Comparison of ENCODE assay signal across 1 cellular context in genomic region chr2:235577404-235578330, GRCh38.
TF ChIP-seq lines count a peak whose summit lies in the region.

No MANE protein-coding gene starts in this region.

TF ChIP-seq in HepG2, 621 proteins besides CTCF, POLR2A, EP300 and RAD21 (continued from another document and continues in another):
- TF ChIP-seq ZNF318 (CRISPR knock-in tag; IDR thresholded peaks at IDR 0.05), result no peak
- no peak for TF ChIP-seq BCLAF1 (IDR thresholded peaks at IDR 0.05)
- TF ChIP-seq FOSL1 (CRISPR knock-in tag; IDR thresholded peaks at IDR 0.05; ENCODE audit: borderline replicate concordance), result no peak
- no peak for TF ChIP-seq NFIC (IDR thresholded peaks at IDR 0.05; ENCODE audit: low read length)
- TF ChIP-seq SRF (IDR thresholded peaks at IDR 0.05; ENCODE audit: low read depth, low read length), result no peak
- TF ChIP-seq GATAD1 (CRISPR knock-in tag; IDR thresholded peaks at IDR 0.05), result no peak
- TF ChIP-seq ZMYM2 (CRISPR knock-in tag; IDR thresholded peaks at IDR 0.05), result no peak
- TF ChIP-seq ZC3H4 (CRISPR knock-in tag; IDR thresholded peaks at IDR 0.05; ENCODE audit: borderline replicate concordance), result no peak
- TF ChIP-seq ARID2 (CRISPR knock-in tag; IDR thresholded peaks at IDR 0.05; ENCODE audit: borderline replicate concordance), result no peak; the same call in 1 of the 2 replicates
- peak; percentile 56; the same call in 1 of the 2 replicates for TF ChIP-seq ZNF564 (CRISPR knock-in tag; IDR thresholded peaks at IDR 0.05)
- TF ChIP-seq PAF1 (CRISPR knock-in tag; IDR thresholded peaks at IDR 0.05), result no peak
- TF ChIP-seq ZNF224 (CRISPR knock-in tag; IDR thresholded peaks at IDR 0.05), result no peak
- TF ChIP-seq KMT2A (CRISPR knock-in tag; IDR thresholded peaks at IDR 0.05), result peak; percentile 77; the same call in 1 of the 2 replicates
- no peak for TF ChIP-seq ZNF773 (CRISPR knock-in tag; IDR thresholded peaks at IDR 0.05; ENCODE audit: borderline replicate concordance)
- TF ChIP-seq HOXA3 (CRISPR knock-in tag; IDR thresholded peaks at IDR 0.05), result peak; percentile 75; the same call in 1 of the 2 replicates
- TF ChIP-seq ZNF746 (CRISPR knock-in tag; IDR thresholded peaks at IDR 0.05), result no peak
- TF ChIP-seq ZKSCAN8 (CRISPR knock-in tag; IDR thresholded peaks at IDR 0.05; ENCODE audit: borderline replicate concordance), result peak; percentile 48; the same call in 1 of the 2 replicates
- no peak for TF ChIP-seq IKZF1 (IDR thresholded peaks at IDR 0.05)
- TF ChIP-seq ZMYM3 (CRISPR knock-in tag; IDR thresholded peaks at IDR 0.05), result peak; percentile 79
- TF ChIP-seq E2F5 (CRISPR knock-in tag; conservative IDR thresholded peaks at IDR 0.05), result no peak
- TF ChIP-seq SMAD9 (CRISPR knock-in tag; IDR thresholded peaks at IDR 0.05), result no peak
- no peak for TF ChIP-seq ZNF382 (CRISPR knock-in tag; IDR thresholded peaks at IDR 0.05; ENCODE audit: borderline replicate concordance)
- TF ChIP-seq ZBTB4 (CRISPR knock-in tag; IDR thresholded peaks at IDR 0.05; ENCODE audit: borderline replicate concordance), result no peak; the same call in 1 of the 2 replicates
- TF ChIP-seq MEIS2 (CRISPR knock-in tag; IDR thresholded peaks at IDR 0.05), result no peak
- peak; percentile 84 for TF ChIP-seq BCL6 (CRISPR knock-in tag; IDR thresholded peaks at IDR 0.05)
- TF ChIP-seq ZNF512 (CRISPR knock-in tag; IDR thresholded peaks at IDR 0.05), result peak; percentile 44; the same call in 1 of the 2 replicates
- TF ChIP-seq ZNF292 (CRISPR knock-in tag; IDR thresholded peaks at IDR 0.05; ENCODE audit: borderline replicate concordance, low read depth), result peak; percentile 88; the same call in 1 of the 2 replicates
- no peak for TF ChIP-seq ZNF367 (CRISPR knock-in tag; IDR thresholded peaks at IDR 0.05; ENCODE audit: borderline replicate concordance)
- no peak for TF ChIP-seq ZNF557 (CRISPR knock-in tag; IDR thresholded peaks at IDR 0.05)
- TF ChIP-seq HMG20A (CRISPR knock-in tag; IDR thresholded peaks at IDR 0.05; ENCODE audit: borderline replicate concordance), result peak; percentile 18; the same call in 1 of the 2 replicates
- TF ChIP-seq ARID5B (CRISPR knock-in tag; IDR thresholded peaks at IDR 0.05), result peak; percentile 68
- TF ChIP-seq GLI4 (CRISPR knock-in tag; IDR thresholded peaks at IDR 0.05; ENCODE audit: borderline replicate concordance), result 0 out of 2 replicates have a peak, but pooled peaks have one; percentile 6
- TF ChIP-seq ATF5 (CRISPR knock-in tag; IDR thresholded peaks at IDR 0.05; ENCODE audit: low read depth), result 0 out of 2 replicates have a peak, but pooled peaks have one; percentile 67
- TF ChIP-seq HNF4A (CRISPR knock-in tag; IDR thresholded peaks at IDR 0.05), result peak; percentile 31; the same call in 1 of the 2 replicates
- no peak for TF ChIP-seq KDM5B (CRISPR knock-in tag; IDR thresholded peaks at IDR 0.05; ENCODE audit: borderline replicate concordance)
- TF ChIP-seq ATF2 (CRISPR knock-in tag; IDR thresholded peaks at IDR 0.05), result 0 out of 2 replicates have a peak, but pooled peaks have one; percentile 29
